13 cellular contexts compared by ENCODE assay signal in genomic region chr13:79128158-79128557, GRCh38.
DNase-seq lines count a peak whose midpoint lies in the region; ATAC-seq, FAIRE-seq and TF ChIP-seq lines count a peak whose summit lies in the region.
"Had no signal": no experiment of that assay in that cellular context is flagged by ENCODE, and none has a peak within 500 bp of the region (broad histone marks: within the 10 kb centered on the region; RNA-seq: fewer than 3 reads in every experiment).

No MANE protein-coding gene starts in this region.

- TF ChIP-seq RAD21 in HCT116 (IDR thresholded peaks at IDR 0.05; ENCODE audit: low read depth) (no peak), GM12878 (IDR thresholded peaks at IDR 0.05; ENCODE audit: insufficient read depth, low read depth, low read length) (no peak)

- TF ChIP-seq POLR2A in HCT116 (IDR thresholded peaks at IDR 0.05; ENCODE audit: borderline replicate concordance, extremely low read depth, insufficient read depth, insufficient read length) (no peak), GM12878 (IDR thresholded peaks at IDR 0.05; ENCODE audit: low read depth, low read length) (no peak)

- H3K79me2 ChIP-seq in HCT116 (ENCODE audit: insufficient read depth, low read length) (no peaks in the 10 kb centered on the region), GM12878 (ENCODE audit: control insufficient read depth, insufficient read depth, low read length) (no peaks in the 10 kb centered on the region)

- peaks cover under 1% of the 10 kb centered on the region; the same call in 1 of the 2 replicates for H3K27me3 ChIP-seq in HCT116 (ENCODE audit: insufficient read depth, low read length)
- no peaks in the 10 kb centered on the region for H3K27me3 ChIP-seq in GM12878 (replicated peaks in 1 of 2; ENCODE audit: control insufficient read depth in 2 of 2, insufficient read depth in 2 of 2, low read length in 1 of 2)
- no peaks in the 10 kb centered on the region for H3K27me3 ChIP-seq in ascending aorta
- H3K27me3 ChIP-seq: upper lobe of left lung had no signal

- H2AFZ ChIP-seq in HCT116 (ENCODE audit: low read depth, low read length, poor library complexity, severe bottlenecking), result no peak overlapping the region
- H2AFZ ChIP-seq in GM12878 (ENCODE audit: control insufficient read depth, low read depth, low read length), result no peak overlapping the region

- no peaks in the 10 kb centered on the region for H3K9me2 ChIP-seq in HCT116 (ENCODE audit: insufficient read depth)

- CTCF ChIA-PET in HCT116 (lab: Charles Lee), result no interaction called here
- CTCF ChIA-PET in GM12878 (lab: Yijun Ruan, JAX), result no interaction called here

- RAD21 ChIA-PET in HCT116 (lab: Charles Lee; ENCODE audit: low non-redundant PET in 1 of 2, low total read pairs in 2 of 2, uncharacterized antibody in 2 of 2, unreplicated experiment in 2 of 2), result no interaction called here
- RAD21 ChIA-PET in GM12878 (lab: Charles Lee; ENCODE audit: unreplicated experiment), result no interaction called here

- POLR2A ChIA-PET in HCT116 (lab: Charles Lee) (no interaction called here), GM12878 (lab: Charles Lee) (interaction anchor here (0.6 kb wide), 1 partner anchor 264 kb away, joined by 4 read pairs; no protein-coding TSS in a partner anchor)

- BruUV-seq in HCT116 (replicated peaks; lab: Mats Ljungman, UMichigan), result no TSS peak
- no TSS peak for BruUV-seq in GM12878 (replicated peaks; lab: Mats Ljungman, UMichigan)

- H3K36me3 ChIP-seq in HCT116 (ENCODE audit: control insufficient read depth in 1 of 2, insufficient read depth in 2 of 2, low read length in 2 of 2) (no peaks in the 10 kb centered on the region), GM12878 (ENCODE audit: control insufficient read depth in 2 of 2, insufficient read depth in 2 of 2, low read length in 1 of 2) (no peaks in the 10 kb centered on the region), ascending aorta (no peaks in the 10 kb centered on the region)
- H3K36me3 ChIP-seq: upper lobe of left lung had no signal

- H4K20me1 ChIP-seq in HCT116 (ENCODE audit: insufficient read depth) (no peaks in the 10 kb centered on the region), GM12878 (ENCODE audit: control insufficient read depth, insufficient read depth) (no peaks in the 10 kb centered on the region)

- no peak overlapping the region for H3K9ac ChIP-seq in HCT116 (ENCODE audit: low read length)
- H3K9ac ChIP-seq in GM12878 (ENCODE audit: control insufficient read depth, insufficient read depth, low read length), result no peak overlapping the region

- no peak overlapping the region for H3K4me3 ChIP-seq in HCT116 (replicated peaks in 1 of 2; ENCODE audit: low read depth in 1 of 2, low read length in 2 of 2)
- no peak overlapping the region for H3K4me3 ChIP-seq in GM12878
- H3K4me3 ChIP-seq in ascending aorta, result no peak overlapping the region
- H3K4me3 ChIP-seq: upper lobe of left lung had no signal

- ATAC-seq in HCT116 (no peak), GM12878 (peak; percentile 41), sciatic nerve (peak; percentile 90), HG03432 (IDR thresholded peaks at IDR 0.05; ENCODE audit: unreplicated experiment) (no peak)
- ATAC-seq: right cardiac atrium had no signal

- H3K27ac ChIP-seq in HCT116 (ENCODE audit: low read depth, low read length) (no peak overlapping the region), GM12878 (ENCODE audit: control insufficient read depth, insufficient read depth) (no peak overlapping the region), ascending aorta (no peak overlapping the region)
- H3K27ac ChIP-seq: upper lobe of left lung had no signal

- in situ Hi-C loops in GM12878 (cut with MboI), result no loop called here

- DNase-seq in HCT116 (ENCODE audit: low read depth, low spot score) (no peak), NCI-H226 (peak; percentile 96), GM12878 (ENCODE audit: low read depth, low spot score) (peak; percentile 13), sciatic nerve (ENCODE audit: low spot score) (no peak), DMS53 treated with DMSO at 0.1 percent for 48 hours (lab: John Stamatoyannopoulos, UW; ENCODE audit: unreplicated experiment) (no peak), SHP77 treated with DMSO at 0.1 percent for 48 hours (lab: John Stamatoyannopoulos, UW) (no peak), ascending aorta (ENCODE audit: low spot score in 2 of 2) (no peak)
- DNase-seq: DMS79 treated with DMSO at 0.1 percent for 48 hours, NCI-H187, right cardiac atrium had no signal

- SMC1A ChIA-PET in GM12878 (lab: Charles Lee; ENCODE audit: uncharacterized antibody, unreplicated experiment), result no interaction called here

- H3K9me3 ChIP-seq in HCT116 (ENCODE audit: control insufficient read depth in 1 of 2, insufficient read depth in 1 of 2, low read depth in 1 of 2, low read length in 2 of 2) (no peaks in the 10 kb centered on the region), GM12878 (replicated peaks; ENCODE audit: control insufficient read depth, insufficient read depth, low read length) (no peaks in the 10 kb centered on the region; the same call in 2 of the 3 replicates), ascending aorta (no peaks in the 10 kb centered on the region)
- H3K9me3 ChIP-seq: upper lobe of left lung had no signal

- 100% methylated on average over 2 of the region's 2 CpGs for WGBS in GM12878 (ENCODE audit: insufficient coverage, insufficient replicate concordance, low lambda C conversion rate, missing lambda C conversion rate)

- H3K4me2 ChIP-seq in HCT116 (ENCODE audit: low read length) (no peak overlapping the region), GM12878 (ENCODE audit: control insufficient read depth, insufficient read depth) (no peak overlapping the region)

- no peak for TF ChIP-seq CTCF in HCT116 (IDR thresholded peaks at IDR 0.05 in 2 of 3, conservative IDR thresholded peaks at IDR 0.05 in 1 of 3; ENCODE audit: borderline replicate concordance in 1 of 3, insufficient read depth in 1 of 3, low read depth in 2 of 3, low read length in 2 of 3)
- no peak for TF ChIP-seq CTCF in GM12878 (IDR thresholded peaks at IDR 0.05 in 2 of 3, conservative IDR thresholded peaks at IDR 0.05 in 1 of 3; ENCODE audit: control insufficient read depth in 2 of 3, extremely low read depth in 1 of 3, insufficient read depth in 1 of 3, low read depth in 3 of 3, low read length in 3 of 3)
- TF ChIP-seq CTCF in ascending aorta (IDR thresholded peaks at IDR 0.05), result no peak

- TF ChIP-seq EP300 in GM12878 (IDR thresholded peaks at IDR 0.05; ENCODE audit: borderline replicate concordance in 1 of 2, control insufficient read depth in 1 of 2, low read depth in 2 of 2, low read length in 2 of 2), result no peak

- intact Hi-C loops in HCT116 (cut with micrococcal nuclease), result no loop called here
- intact Hi-C loops in GM12878 (cut with micrococcal nuclease; ENCODE audit: unreplicated experiment), result no loop called here
- intact Hi-C loops in sciatic nerve (cut with DNase I), result no loop called here
- intact Hi-C loops in ascending aorta (cut with DNase I), result no loop called here

- H3K4me1 ChIP-seq in HCT116 (ENCODE audit: control insufficient read depth in 1 of 2, insufficient read depth in 2 of 2, low read length in 2 of 2) (no peaks in the 10 kb centered on the region), GM12878 (ENCODE audit: control insufficient read depth, insufficient read depth, low read length) (no peaks in the 10 kb centered on the region), ascending aorta (no peaks in the 10 kb centered on the region)
- H3K4me1 ChIP-seq: upper lobe of left lung had no signal

- FAIRE-seq in GM12878 (lab: Jason Lieb, UNC), result no peak
- FAIRE-seq: colon had no signal

TF ChIP-seq in HCT116, 20 proteins besides CTCF, POLR2A, EP300 and RAD21:
- peak; percentile 56 for TF ChIP-seq CEBPB (IDR thresholded peaks at IDR 0.05; ENCODE audit: low read depth)
- TF ChIP-seq CBX3 (IDR thresholded peaks at IDR 0.05; ENCODE audit: low read depth), result no peak

TF ChIP-seq in GM12878, 131 proteins besides CTCF, POLR2A, EP300 and RAD21:
- TF ChIP-seq RUNX3 (IDR thresholded peaks at IDR 0.05; ENCODE audit: low read length) (0 out of 2 replicates have a peak, but pooled peaks have one; percentile 13), MEF2A (IDR thresholded peaks at IDR 0.05; ENCODE audit: insufficient read depth, low read depth, low read length) (no peak)

Comparison
In these comparisons a context has a peak if more than half of its experiments do, and no peak if none do; other contexts are left out.
1. ATAC-seq: peak in GM12878 (single experiment) and sciatic nerve (single experiment); none in HCT116 (single experiment) and HG03432 (single experiment).
2. DNase-seq: peak in NCI-H226 (single experiment) and GM12878 (single experiment); none in HCT116 (single experiment), sciatic nerve (single experiment), DMS53 treated with DMSO at 0.1 percent for 48 hours (single experiment), SHP77 treated with DMSO at 0.1 percent for 48 hours (single experiment) and ascending aorta (0 of 2).
3. Of the 18 proteins assayed by ChIP-seq in both GM12878 and HCT116: peak only in GM12878: none; only in HCT116: CEBPB; in both: none; in neither: 17.